Comparison of ENCODE assay signal across 9 cellular contexts in the genomic region with DNA sequence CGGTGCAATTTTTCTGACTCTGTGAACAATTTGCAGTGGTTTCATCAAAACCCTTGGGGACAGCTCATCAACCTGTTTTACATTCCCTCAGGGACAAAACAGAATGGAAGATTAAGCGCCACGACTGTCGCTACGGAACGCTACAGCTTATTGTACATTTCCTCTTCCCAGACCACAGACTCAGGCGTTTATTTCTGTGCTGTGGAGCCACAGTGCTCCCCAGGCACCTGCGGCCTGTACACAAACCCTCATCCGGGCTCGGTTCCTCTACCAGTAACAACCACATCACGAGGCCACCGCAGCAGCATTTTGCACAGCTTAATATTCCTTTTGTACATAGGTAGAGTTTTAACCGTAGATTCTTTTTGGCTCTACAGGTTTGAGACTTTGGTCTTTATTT.
DNase-seq lines count a peak whose midpoint lies in the region; ATAC-seq and TF ChIP-seq lines count a peak whose summit lies in the region.
"Had no signal": no experiment of that assay in that cellular context is flagged by ENCODE, and none has a peak within 500 bp of the region (broad histone marks: within the 10 kb centered on the region; RNA-seq: fewer than 3 reads in every experiment).

No MANE protein-coding gene starts in this region.

- no peak for TF ChIP-seq CTCF in DOHH2 (IDR thresholded peaks at IDR 0.05; ENCODE audit: low read depth, low read length, poor library complexity, severe bottlenecking)
- TF ChIP-seq CTCF in transverse colon (IDR thresholded peaks at IDR 0.05): no peak
- no peak for TF ChIP-seq CTCF in omental fat pad (IDR thresholded peaks at IDR 0.05)

- H3K4me2 ChIP-seq in DOHH2 (ENCODE audit: low read length): peak overlapping the region; percentile 84

- H3K27me3 ChIP-seq in DOHH2 (ENCODE audit: control insufficient read depth, low read length) (peaks cover 29% of the 10 kb centered on the region), transverse colon (no peaks in the 10 kb centered on the region)

- WGBS in transverse colon (ENCODE audit: low coverage in 1 of 2), 2 donors: 57 to 70% methylated on average over 3 to 13 of the region's 13 CpGs

- in situ Hi-C loops in transverse colon (cut with MboI; ENCODE audit: low pct_ligation_motif_present in 1 of 4, low pct_unique_long_range_greater_than_20kb in 1 of 4, low sequenced_read_pairs in 3 of 4): no loop called here

- ATAC-seq in GM19463 (IDR thresholded peaks at IDR 0.05; ENCODE audit: unreplicated experiment) (peak; percentile 86), HG03457 (IDR thresholded peaks at IDR 0.05; ENCODE audit: unreplicated experiment) (peak; percentile 88), omental fat pad (ENCODE audit: low FRiP score) (no peak)

- H3K4me1 ChIP-seq in DOHH2 (ENCODE audit: control insufficient read depth, low read length) (peaks cover 22% of the 10 kb centered on the region), transverse colon (peaks cover 0 to 9% (median 0%) of the 10 kb centered on the region in 4 donors)
- H3K4me1 ChIP-seq: parathyroid adenoma had no signal

- no peak for TF ChIP-seq POLR2A in transverse colon (IDR thresholded peaks at IDR 0.05)

- H3F3A ChIP-seq in DOHH2 (ENCODE audit: control insufficient read depth, insufficient read depth): peaks cover 5% of the 10 kb centered on the region; the same call in 1 of the 2 replicates

- H3K27ac ChIP-seq in DOHH2 (ENCODE audit: low read depth, low read length) (peak overlapping the region; percentile 41), transverse colon (no peak overlapping the region)
- H3K27ac ChIP-seq: parathyroid adenoma had no signal

- peak; percentile 48 for DNase-seq in activated T-cell treated with anti-CD3 and anti-CD28 coated beads, Interleukin-2, amount 50 U/mL, for 1 hour
- DNase-seq in transverse colon (peak; percentile 40), NCI-H1436 (lab: John Stamatoyannopoulos, UW) (no peak), omental fat pad (ENCODE audit: low spot score) (no peak), HK-2 (ENCODE audit: unreplicated experiment) (no peak)

- H3K36me3 ChIP-seq in DOHH2 (ENCODE audit: control insufficient read depth, low read length) (no peaks in the 10 kb centered on the region), transverse colon (no peaks in the 10 kb centered on the region)

- no peaks in the 10 kb centered on the region for H4K20me1 ChIP-seq in DOHH2 (ENCODE audit: control insufficient read depth, insufficient read depth, low read depth, low read length)

- H3K4me3 ChIP-seq in DOHH2 (ENCODE audit: low read length): peak overlapping the region; percentile 68
- peak overlapping the region in 1 of 4 donors; percentile 23 for H3K4me3 ChIP-seq in transverse colon

- no peak for TF ChIP-seq EP300 in transverse colon (IDR thresholded peaks at IDR 0.05; ENCODE audit: low read depth)

- intact Hi-C loops in transverse colon (cut with DNase I; ENCODE audit: low total_unique reads): no loop called here

- H3K9me3 ChIP-seq in DOHH2 (ENCODE audit: control insufficient read depth, insufficient read depth, low read length) (no peaks in the 10 kb centered on the region), transverse colon (no peaks in the 10 kb centered on the region)

- no peaks in the 10 kb centered on the region for H3K9me2 ChIP-seq in DOHH2 (replicated peaks; ENCODE audit: control insufficient read depth, low read length)

- no peaks in the 10 kb centered on the region for H3K79me2 ChIP-seq in DOHH2 (ENCODE audit: control insufficient read depth, low read length)
- H3K79me2 ChIP-seq: parathyroid adenoma had no signal

Comparison
In these comparisons a context has a peak if more than half of its experiments do, and no peak if none do; other contexts are left out.
1. DNase-seq: peak in activated T-cell treated with anti-CD3 and anti-CD28 coated beads, Interleukin-2, amount 50 U/mL, for 1 hour (single experiment) and transverse colon (single experiment); none in NCI-H1436 (single experiment), omental fat pad (single experiment) and HK-2 (single experiment).